ENCODE assay signal across 25 cellular contexts in the genomic region with DNA sequence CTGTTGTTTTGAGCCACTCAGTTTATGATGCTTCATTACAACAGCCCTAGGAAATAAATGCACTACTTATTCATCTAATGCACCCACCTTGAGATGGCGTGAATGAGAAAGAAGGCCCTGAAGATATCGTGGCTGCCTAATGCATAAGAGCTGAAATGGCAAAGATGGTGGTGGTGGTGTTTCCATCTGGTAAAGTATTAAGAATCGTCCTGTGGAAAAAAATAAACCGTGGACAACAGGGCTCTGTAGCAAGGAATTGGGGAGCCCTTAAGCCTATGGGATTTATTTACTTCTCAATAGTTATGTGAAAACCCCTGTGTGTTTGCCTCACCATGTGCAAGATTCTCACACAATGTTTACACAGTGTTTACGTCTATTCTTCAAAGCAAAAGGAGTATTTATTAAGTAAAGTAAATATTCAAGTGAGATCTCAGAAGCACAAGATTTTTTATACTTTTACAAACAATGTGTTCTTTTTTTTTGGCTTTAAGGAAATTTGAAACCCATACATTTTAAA.
A peak's percentile ranks its signal among the peaks of the same experiment; 100 is the strongest.
DNase-seq lines count a peak whose midpoint lies in the region; ATAC-seq, FAIRE-seq and TF ChIP-seq lines count a peak whose summit lies in the region.
"Had no signal": no experiment of that assay in that cellular context is flagged by ENCODE, and none has a peak within 500 bp of the region (broad histone marks: within the 10 kb centered on the region; RNA-seq: fewer than 3 reads in every experiment).

No MANE protein-coding gene starts in this region.

- H4K12ac ChIP-seq in trophoblast cell (ENCODE audit: low read depth, low read length): no peak overlapping the region

- no peaks in the 10 kb centered on the region for H3K9me3 ChIP-seq in trophoblast cell (ENCODE audit: insufficient read depth, low read depth, low read length)
- H3K9me3 ChIP-seq: A549; BE2C; BLaER1 treated with 17β-estradiol and CSF1 and Interleukin-3, amounts not matched to agents 10 nM and 100 nM had no signal

- H4K91ac ChIP-seq in trophoblast cell (ENCODE audit: low read depth, low read length): peak overlapping the region; percentile 38

- no peak overlapping the region for H3K14ac ChIP-seq in trophoblast cell (ENCODE audit: low read length)

- H2AK5ac ChIP-seq in trophoblast cell (ENCODE audit: low read length): no peak overlapping the region

- no peak overlapping the region for H2BK5ac ChIP-seq in trophoblast cell (ENCODE audit: low read depth, low read length, poor library complexity)

- H3K27ac ChIP-seq in GM23338 (ENCODE audit: low read depth) (no peak overlapping the region), trophoblast cell (ENCODE audit: low read depth, low read length) (no peak overlapping the region)
- H3K27ac ChIP-seq: A549; BLaER1 treated with 17β-estradiol and CSF1 and Interleukin-3, amounts not matched to agents 10 nM and 100 nM; GM23248 had no signal

- WGBS in trophoblast cell (ENCODE audit: extremely low coverage, insufficient coverage, insufficient read length): no CpG with 5 or more reads among the region's 5 CpGs

- H2BK120ac ChIP-seq in trophoblast cell (ENCODE audit: insufficient read depth, low read length, poor library complexity): peak overlapping the region; percentile 13

- H3K27me3 ChIP-seq in GM23338 (ENCODE audit: insufficient read depth) (no peaks in the 10 kb centered on the region), trophoblast cell (ENCODE audit: insufficient read depth, low read length) (no peaks in the 10 kb centered on the region)
- H3K27me3 ChIP-seq: BE2C; BLaER1 treated with 17β-estradiol and CSF1 and Interleukin-3, amounts not matched to agents 10 nM and 100 nM had no signal

- peaks cover 12% of the 10 kb centered on the region for H3K79me1 ChIP-seq in trophoblast cell (ENCODE audit: low read length)

- H3K79me2 ChIP-seq in GM23338 (replicated peaks; ENCODE audit: insufficient read depth): no peaks in the 10 kb centered on the region
- H3K79me2 ChIP-seq in trophoblast cell (ENCODE audit: control insufficient read depth, insufficient read depth, low read length, poor library complexity): no peaks in the 10 kb centered on the region

- peak overlapping the region; percentile 37 for H2BK12ac ChIP-seq in trophoblast cell (ENCODE audit: low read length)

- H3K4me3 Mint-ChIP-seq in GM23338 (no peak overlapping the region), osteocyte (ENCODE audit: unreplicated experiment) (no peak overlapping the region)
- H3K4me3 Mint-ChIP-seq: CD14-positive monocyte; CD4-positive, alpha-beta T cell; CD8-positive, alpha-beta memory T cell; H9 had no signal

- no peak overlapping the region for H3K18ac ChIP-seq in trophoblast cell (ENCODE audit: low read length)

- H3K4me2 ChIP-seq in GM23338 (no peak overlapping the region), trophoblast cell (ENCODE audit: low read length) (no peak overlapping the region)
- H3K4me2 ChIP-seq: A549; BLaER1 treated with 17β-estradiol and CSF1 and Interleukin-3, amounts not matched to agents 10 nM and 100 nM had no signal

- H3K4ac ChIP-seq in trophoblast cell (ENCODE audit: low read depth, low read length): peak overlapping the region; percentile 54

- H4K20me1 ChIP-seq in GM23338 (replicated peaks; ENCODE audit: insufficient read depth): no peaks in the 10 kb centered on the region
- H4K20me1 ChIP-seq: BLaER1 treated with 17β-estradiol and CSF1 and Interleukin-3, amounts not matched to agents 10 nM and 100 nM had no signal

- H4K8ac ChIP-seq in trophoblast cell (ENCODE audit: low read depth, low read length): no peak overlapping the region

- H3K4me3 ChIP-seq in GM23338 (no peak overlapping the region), trophoblast cell (ENCODE audit: low read depth, low read length) (no peak overlapping the region)
- H3K4me3 ChIP-seq: A549; BLaER1 treated with 17β-estradiol and CSF1 and Interleukin-3, amounts not matched to agents 10 nM and 100 nM; GM23248 had no signal

- H3K27me3 Mint-ChIP-seq in GM23338 (ENCODE audit: insufficient read depth, low read depth, poor library complexity): no peaks in the 10 kb centered on the region
- no peaks in the 10 kb centered on the region for H3K27me3 Mint-ChIP-seq in osteocyte (ENCODE audit: unreplicated experiment)
- H3K27me3 Mint-ChIP-seq: CD4-positive, alpha-beta T cell; CD8-positive, alpha-beta memory T cell had no signal

- ATAC-seq in GM23338: no peak
- ATAC-seq: A549, HCT116 had no signal

- peak; percentile 13 for FAIRE-seq in frontal cortex (lab: Jason Lieb, UNC)
- FAIRE-seq in GM12892 (lab: Jason Lieb, UNC): no peak
- FAIRE-seq: A549, G401.6, GM19239 had no signal

- no peaks in the 10 kb centered on the region for H3K9me2 ChIP-seq in GM23338 (ENCODE audit: insufficient read depth)

- H3K36me3 ChIP-seq in GM23338 (ENCODE audit: insufficient read depth): no peaks in the 10 kb centered on the region
- no peaks in the 10 kb centered on the region for H3K36me3 ChIP-seq in trophoblast cell (ENCODE audit: control insufficient read depth in 1 of 2, insufficient read depth in 2 of 2, low read length in 2 of 2)
- H3K36me3 ChIP-seq: BE2C; BLaER1 treated with 17β-estradiol and CSF1 and Interleukin-3, amounts not matched to agents 10 nM and 100 nM had no signal

- no peak for TF ChIP-seq POLR2A in GM12892 (IDR thresholded peaks at IDR 0.05; ENCODE audit: low read depth, low read length)

- H3K23ac ChIP-seq in trophoblast cell (ENCODE audit: low read length): no peak overlapping the region

- no peak for TF ChIP-seq CTCF in GM23338 (conservative IDR thresholded peaks at IDR 0.05; ENCODE audit: low read depth in 2 of 2)
- TF ChIP-seq CTCF in osteocyte (IDR thresholded peaks at IDR 0.05): no peak

- no peaks in the 10 kb centered on the region for H3F3A ChIP-seq in GM23338 (replicated peaks; ENCODE audit: low read depth)

- H3K36me3 Mint-ChIP-seq in GM23338 (ENCODE audit: low read depth) (no peaks in the 10 kb centered on the region), osteocyte (ENCODE audit: unreplicated experiment) (no peaks in the 10 kb centered on the region)
- H3K36me3 Mint-ChIP-seq: CD14-positive monocyte; CD8-positive, alpha-beta memory T cell had no signal

- H3K9me3 Mint-ChIP-seq in GM23338: no peaks in the 10 kb centered on the region
- no peaks in the 10 kb centered on the region for H3K9me3 Mint-ChIP-seq in osteocyte (ENCODE audit: unreplicated experiment)
- H3K9me3 Mint-ChIP-seq: H9 had no signal

- DNase-seq in GM23338 (ENCODE audit: low spot score) (no peak), NCI-H69 (lab: John Stamatoyannopoulos, UW) (peak; percentile 36), frontal cortex (ENCODE audit: low spot score in 2 of 2) (no peak), trophoblast cell (no peak), osteocyte (ENCODE audit: extremely low spot score, unreplicated experiment) (no peak), OCI-M1 (lab: John Stamatoyannopoulos, UW) (no peak), GM12892 (ENCODE audit: insufficient read length) (no peak)
- DNase-seq: 8988T; ACHN; AML-193; BE2C; Calu3; CD4-positive, alpha-beta T cell; CD8-positive, alpha-beta memory T cell; COR-L47; DMS153; DND-41; GM23248; H9 had no signal

- peaks cover 2% of the 10 kb centered on the region; the same call in 1 of the 2 replicates for H3K4me1 ChIP-seq in GM23338 (ENCODE audit: insufficient read depth)
- H3K4me1 ChIP-seq in trophoblast cell (ENCODE audit: control insufficient read depth in 1 of 2, insufficient read depth in 2 of 2, low read length in 2 of 2): peaks cover 0 to 6% of the 10 kb centered on the region in 2 experiments
- H3K4me1 ChIP-seq: A549; BE2C; BLaER1 treated with 17β-estradiol and CSF1 and Interleukin-3, amounts not matched to agents 10 nM and 100 nM had no signal

- no peak overlapping the region for H3K27ac Mint-ChIP-seq in GM23338
- no peak overlapping the region for H3K27ac Mint-ChIP-seq in osteocyte (ENCODE audit: unreplicated experiment)
- H3K27ac Mint-ChIP-seq: CD14-positive monocyte; CD4-positive, alpha-beta T cell; CD8-positive, alpha-beta memory T cell; H9 had no signal

- H3K9ac ChIP-seq in trophoblast cell (ENCODE audit: low read length): no peak overlapping the region
- H3K9ac ChIP-seq: BLaER1 treated with 17β-estradiol and CSF1 and Interleukin-3, amounts not matched to agents 10 nM and 100 nM; GM23248 had no signal

- H2AFZ ChIP-seq in GM23338: peak overlapping the region; percentile 48; the same call in 1 of the 2 replicates
- no peak overlapping the region for H2AFZ ChIP-seq in trophoblast cell (ENCODE audit: insufficient read depth, low read length, poor library complexity)
- H2AFZ ChIP-seq: GM23248 had no signal

- H3K4me1 Mint-ChIP-seq in GM23338 (peaks cover 5% of the 10 kb centered on the region), osteocyte (ENCODE audit: unreplicated experiment) (peaks cover 23% of the 10 kb centered on the region)
- H3K4me1 Mint-ChIP-seq: CD14-positive monocyte; CD8-positive, alpha-beta memory T cell had no signal

TF ChIP-seq in GM23338, 12 proteins besides CTCF, POLR2A, EP300 and RAD21 (continues in another document):
- no peak for TF ChIP-seq POLR2AphosphoS5 (IDR thresholded peaks at IDR 0.05; ENCODE audit: low read depth)
- TF ChIP-seq EZH2 (IDR thresholded peaks at IDR 0.05; ENCODE audit: low read depth, unreplicated experiment): no peak
- no peak for TF ChIP-seq JUNB (IDR thresholded peaks at IDR 0.05; ENCODE audit: unreplicated experiment)
- no peak for TF ChIP-seq CREB1 (CRISPR knock-in tag; IDR thresholded peaks at IDR 0.05; ENCODE audit: low read depth)
- no peak for TF ChIP-seq ZNF331 (CRISPR knock-in tag; IDR thresholded peaks at IDR 0.05; ENCODE audit: low read depth)
- TF ChIP-seq ZNF114 (CRISPR knock-in tag; IDR thresholded peaks at IDR 0.05): no peak
- TF ChIP-seq STAT1 (IDR thresholded peaks at IDR 0.05; ENCODE audit: unreplicated experiment): no peak
- no peak for TF ChIP-seq NANOG (IDR thresholded peaks at IDR 0.05; ENCODE audit: borderline replicate concordance)
